ENCODE assay signal across 9 cellular contexts in genomic region chr6:12014027-12014872, GRCh38. TPM values are rescaled to one million over a fixed set of nuclear protein-coding genes. Genes with fewer than 3 reads are reported as not detected.
A peak's percentile ranks its signal among the peaks of the same experiment; 100 is the strongest.
DNase-seq lines count a peak whose midpoint lies in the region; ATAC-seq, FAIRE-seq and TF ChIP-seq lines count a peak whose summit lies in the region.
"Had no signal": no experiment of that assay in that cellular context is flagged by ENCODE, and none has a peak within 500 bp of the region (broad histone marks: within the 10 kb centered on the region; RNA-seq: fewer than 3 reads in every experiment).

No MANE protein-coding gene starts in this region.

- H3K4me3 Mint-ChIP-seq in osteocyte (ENCODE audit: unreplicated experiment) = peak overlapping the region; percentile 83

- H2AFZ ChIP-seq in endothelial cell of umbilical vein (ENCODE audit: low read depth, low read length) = no peak overlapping the region

- BruUV-seq in endothelial cell of umbilical vein (replicated peaks; lab: Mats Ljungman, UMichigan) = no TSS peak

- TF ChIP-seq CTCF in endothelial cell of umbilical vein (IDR thresholded peaks at IDR 0.05; ENCODE audit: extremely low read depth in 1 of 2, insufficient read depth in 1 of 2, low read depth in 1 of 2, low read length in 2 of 2) = no peak
- no peak for TF ChIP-seq CTCF in osteocyte (IDR thresholded peaks at IDR 0.05)

- ATAC-seq in HG03571 (IDR thresholded peaks at IDR 0.05; ENCODE audit: unreplicated experiment) = no peak
- no peak for ATAC-seq in HG02642 (IDR thresholded peaks at IDR 0.05; ENCODE audit: poor library complexity, unreplicated experiment)

- peak; percentile 54 for FAIRE-seq in GM12891 (lab: Jason Lieb, UNC)
- FAIRE-seq in endothelial cell of umbilical vein (lab: Jason Lieb, UNC) = peak; percentile 76

- CTCF ChIA-PET in endothelial cell of umbilical vein (lab: Charles Lee) = interaction anchor here (0.9 to 4.4 kb wide), 12 partner anchors 9 to 429 kb away, joined by 3 to 41 read pairs (median 4); partner anchors contain the start of gene EDN1

- no peaks in the 10 kb centered on the region for H3K27me3 ChIP-seq in endothelial cell of umbilical vein (ENCODE audit: control insufficient read depth in 2 of 2, insufficient read depth in 2 of 2, low read length in 2 of 2)

- peak overlapping the region; percentile 95 for H3K27ac ChIP-seq in endothelial cell of umbilical vein (ENCODE audit: insufficient read depth, low read depth, low read length)

- peaks cover 21% of the 10 kb centered on the region for H3K36me3 Mint-ChIP-seq in osteocyte (ENCODE audit: unreplicated experiment)

- dilution Hi-C loops in endothelial cell of umbilical vein (cut with MboI; ENCODE audit: extremely low pct_ligation_motif_present, low sequenced_read_pairs) = no loop called here

- H3K9me3 Mint-ChIP-seq in osteocyte (ENCODE audit: unreplicated experiment) = peaks cover 7% of the 10 kb centered on the region

- TF ChIP-seq POLR2A in GM12891 (IDR thresholded peaks at IDR 0.05; ENCODE audit: low read depth, low read length) = 0 out of 2 replicates have a peak, but pooled peaks have one; percentile 29
- no peak for TF ChIP-seq POLR2A in endothelial cell of umbilical vein (IDR thresholded peaks at IDR 0.05; ENCODE audit: low read depth, low read length)

- no peaks in the 10 kb centered on the region for H4K20me1 ChIP-seq in endothelial cell of umbilical vein (replicated peaks; ENCODE audit: control insufficient read depth, extremely low read depth, insufficient read depth, low read length)

- POLR2A ChIA-PET in endothelial cell of umbilical vein (lab: Charles Lee) = interaction anchor here (0.9 to 3.4 kb wide), 4 partner anchors 276 to 407 kb away, joined by 3 to 29 read pairs (median 6); partner anchors contain the start of gene EDN1

- H3K79me2 ChIP-seq in endothelial cell of umbilical vein (ENCODE audit: control insufficient read depth, insufficient read depth, low read length) = peaks cover 44% of the 10 kb centered on the region

- H3K27ac Mint-ChIP-seq in osteocyte (ENCODE audit: unreplicated experiment) = peak overlapping the region; percentile 92

- peak overlapping the region; percentile 96 for H3K4me2 ChIP-seq in endothelial cell of umbilical vein (ENCODE audit: insufficient read depth, low read length)

- peak overlapping the region; percentile 96 for H3K9ac ChIP-seq in endothelial cell of umbilical vein (replicated peaks; ENCODE audit: extremely low read depth, insufficient read depth, low read length)

- no peaks in the 10 kb centered on the region for H3K27me3 Mint-ChIP-seq in osteocyte (ENCODE audit: unreplicated experiment)

- peak overlapping the region in 2 of 3 experiments; percentile 62 to 92 for H3K4me3 ChIP-seq in endothelial cell of umbilical vein (replicated peaks in 1 of 3; ENCODE audit: insufficient read depth in 1 of 3, low read depth in 1 of 3, low read length in 3 of 3)

- DNase-seq in GM12891 (ENCODE audit: insufficient read length, low spot score) (no peak), endothelial cell of umbilical vein (ENCODE audit: low read depth, low spot score) (peak; percentile 83), osteocyte (ENCODE audit: extremely low spot score, unreplicated experiment) (no peak), NOMO-1 treated with DMSO at 0.1 percent for 48 hours (lab: John Stamatoyannopoulos, UW; ENCODE audit: unreplicated experiment) (no peak), OCI-M1 (lab: John Stamatoyannopoulos, UW) (no peak)
- DNase-seq: KBM-7 had no signal

- no peaks in the 10 kb centered on the region for H3K9me3 ChIP-seq in endothelial cell of umbilical vein (replicated peaks; ENCODE audit: control insufficient read depth, insufficient read depth, low read length)

- peaks cover 9 to 11% of the 10 kb centered on the region in 2 experiments for H3K36me3 ChIP-seq in endothelial cell of umbilical vein (ENCODE audit: control insufficient read depth in 2 of 2, extremely low read depth in 1 of 2, insufficient read depth in 2 of 2, low read length in 2 of 2)

- peaks cover 30% of the 10 kb centered on the region for H3K4me1 Mint-ChIP-seq in osteocyte (ENCODE audit: unreplicated experiment)

- intact Hi-C loops in endothelial cell of umbilical vein (cut with micrococcal nuclease) = loop anchor here (5.0 to 10.0 kb wide), 4 partner anchors 133 to 799 kb away; no protein-coding TSS in a partner anchor

- no peaks in the 10 kb centered on the region for H3K9me1 ChIP-seq in endothelial cell of umbilical vein (replicated peaks; ENCODE audit: control insufficient read depth, extremely low read depth, insufficient read depth, low read length)

- peaks cover 38% of the 10 kb centered on the region for H3K4me1 ChIP-seq in endothelial cell of umbilical vein (ENCODE audit: control insufficient read depth, extremely low read depth, insufficient read depth, low read length)

TF ChIP-seq in GM12891, 5 proteins besides CTCF, POLR2A, EP300 and RAD21:
- no peak for TF ChIP-seq PAX5 (IDR thresholded peaks at IDR 0.05; ENCODE audit: insufficient read depth, low read length, severe bottlenecking)
- no peak for TF ChIP-seq TAF1 (IDR thresholded peaks at IDR 0.05; ENCODE audit: low read depth, low read length)
- no peak for TF ChIP-seq POLR2AphosphoS5 (IDR thresholded peaks at IDR 0.05; ENCODE audit: low read depth, low read length)
- no peak for TF ChIP-seq SPI1 (IDR thresholded peaks at IDR 0.05; ENCODE audit: low read depth, low read length)
- TF ChIP-seq POU2F2 (IDR thresholded peaks at IDR 0.05; ENCODE audit: low read depth, low read length) = no peak

TF ChIP-seq in PFSK-1, 5 proteins besides CTCF, POLR2A, EP300 and RAD21:
- no peak for TF ChIP-seq TAF1 (IDR thresholded peaks at IDR 0.05; ENCODE audit: borderline replicate concordance, insufficient read depth, low read length)
- TF ChIP-seq SIN3A (IDR thresholded peaks at IDR 0.05; ENCODE audit: borderline replicate concordance, insufficient read depth, low read length) = peak; percentile 24; the same call in 1 of the 2 replicates

TF ChIP-seq in endothelial cell of umbilical vein, 7 proteins besides CTCF, POLR2A, EP300 and RAD21:
- no peak for TF ChIP-seq EZH2 (IDR thresholded peaks at IDR 0.05; ENCODE audit: borderline replicate concordance, low read depth, low read length, severe bottlenecking)
- TF ChIP-seq JUN (IDR thresholded peaks at IDR 0.05; ENCODE audit: borderline replicate concordance, insufficient read depth, insufficient read length, low read depth) = peak; percentile 86
- peak; percentile 99 for TF ChIP-seq GATA2 (IDR thresholded peaks at IDR 0.05; ENCODE audit: insufficient read depth, insufficient read length, low read depth, low read length)
- peak; percentile 78 for TF ChIP-seq FOS (IDR thresholded peaks at IDR 0.05; ENCODE audit: borderline replicate concordance, insufficient read depth, low read length)
- TF ChIP-seq POLR2AphosphoS5 (IDR thresholded peaks at IDR 0.05; ENCODE audit: insufficient read depth, low read depth, low read length) = peak; percentile 74
- no peak for TF ChIP-seq MYC (IDR thresholded peaks at IDR 0.05; ENCODE audit: low read depth, low read length)
- TF ChIP-seq MAX (IDR thresholded peaks at IDR 0.05; ENCODE audit: insufficient read depth, insufficient read length) = no peak

RNA-seq across cellular contexts. Expression of gene HIVEP1, which starts 2.1 kb away (rescaled TPM):
- polyA plus RNA-seq in GM12891 (2012; ENCODE audit: low read depth, missing spikeins) = 13.9 TPM
- 18.6 TPM for polyA plus RNA-seq in PFSK-1 (2012; ENCODE audit: insufficient read length, low read depth)
- 40.3 and 49.2 TPM in 2 replicates for total RNA-seq in endothelial cell of umbilical vein
- 33.5 and 34.1 TPM in 2 replicates for polyA plus RNA-seq in endothelial cell of umbilical vein
- 29.0 and 33.4 TPM in 2 replicates for polyA plus RNA-seq in endothelial cell of umbilical vein (2011; cell fraction: cytosol; rRNA removed)
- 66.4 and 87.1 TPM in 2 replicates for polyA plus RNA-seq in endothelial cell of umbilical vein (2011; cell fraction: nucleus; rRNA removed)
- polyA plus RNA-seq in endothelial cell of umbilical vein (2012) = 25.4 and 26.9 TPM in 2 replicates
- 78.2 and 79.0 TPM in 2 replicates for polyA minus RNA-seq in endothelial cell of umbilical vein
- 11.5 TPM for polyA minus RNA-seq in endothelial cell of umbilical vein (2011; cell fraction: cytosol; rRNA and poly(A)+ RNA removed)
- polyA minus RNA-seq in endothelial cell of umbilical vein (2011; cell fraction: nucleus; rRNA and poly(A)+ RNA removed) = 110 and 144 TPM in 2 replicates
- 23.0 and 27.8 TPM in 2 replicates for total RNA-seq in osteocyte
